Comparison of ENCODE assay signal across 8 cellular contexts in genomic region chr3:160225181-160226025, GRCh38. TPM values are rescaled to one million over a fixed set of nuclear protein-coding genes. Genes with fewer than 3 reads are reported as not detected.
DNase-seq lines count a peak whose midpoint lies in the region; ATAC-seq and TF ChIP-seq lines count a peak whose summit lies in the region.

C3orf80 (plus strand) TSS chr3:160225422; CDS start chr3:160225636, 214 bp downstream.

- H3K4me3 ChIP-seq in WERI-Rb-1 (ENCODE audit: low read depth, low read length) (peak within 1 kb of the TSS; percentile 41), choroid plexus epithelial cell (ENCODE audit: low read depth, low read length) (peak within 1 kb of the TSS; percentile 51), liver (ENCODE audit: low read depth in 1 of 3, low read length in 3 of 3) (peak within 1 kb of the TSS; percentile 57 to 76 (median 61))

- no peak for TF ChIP-seq RAD21 in liver (IDR thresholded peaks at IDR 0.05)

- H3K27ac ChIP-seq in WERI-Rb-1: peak within 1 kb of the TSS; percentile 81
- no peak within 1 kb of the TSS for H3K27ac ChIP-seq in liver (ENCODE audit: low read depth in 1 of 2, low read length in 2 of 2)

- no peak within 1 kb of the TSS for H3K9ac ChIP-seq in liver (ENCODE audit: low read depth in 1 of 2, low read length in 2 of 2)

- ATAC-seq in GM18502 (IDR thresholded peaks at IDR 0.05; ENCODE audit: poor library complexity, unreplicated experiment) (peak; percentile 83), HG02884 (IDR thresholded peaks at IDR 0.05; ENCODE audit: unreplicated experiment) (peak; percentile 75)

- no peaks in the 10 kb centered on the region for H3K36me3 ChIP-seq in WERI-Rb-1
- no peaks in the 10 kb centered on the region for H3K36me3 ChIP-seq in liver (ENCODE audit: control insufficient read depth in 4 of 4, insufficient read depth in 3 of 4, low read depth in 1 of 4, low read length in 3 of 4)

- TF ChIP-seq CTCF in WERI-Rb-1 (IDR thresholded peaks at IDR 0.05; ENCODE audit: low read depth, low read length) (peak; percentile 43), choroid plexus epithelial cell (conservative IDR thresholded peaks at IDR 0.05; ENCODE audit: low read depth, low read length) (no peak), liver (IDR thresholded peaks at IDR 0.05; ENCODE audit: low read depth, low read length, missing input control) (no peak)

- H3K27me3 ChIP-seq in WERI-Rb-1 (ENCODE audit: insufficient read depth, low read depth, severe bottlenecking): peaks cover 4% of the 10 kb centered on the region
- peaks cover 0 to 12% (median 2%) of the 10 kb centered on the region in 4 donors for H3K27me3 ChIP-seq in liver (ENCODE audit: control insufficient read depth in 4 of 4, insufficient read depth in 4 of 4, low read length in 3 of 4)

- H3K9me3 ChIP-seq in WERI-Rb-1 (ENCODE audit: severe bottlenecking) (no peaks in the 10 kb centered on the region), liver (ENCODE audit: control insufficient read depth in 4 of 4, low read length in 3 of 4) (no peaks in the 10 kb centered on the region)

- under 1% methylated on average over 103 of the region's 103 CpGs for WGBS in liver

- H3K4me1 ChIP-seq in liver (ENCODE audit: control insufficient read depth in 4 of 4, insufficient read depth in 4 of 4, low read length in 3 of 4): peaks cover 13 to 23% (median 17%) of the 10 kb centered on the region in 4 donors

- peak; percentile 9 for DNase-seq in A172 (ENCODE audit: low spot score)
- peak; percentile 89 for DNase-seq in NCI-H146 (lab: John Stamatoyannopoulos, UW)
- peak; percentile 87 for DNase-seq in WERI-Rb-1
- DNase-seq in choroid plexus epithelial cell (ENCODE audit: low read depth): peak; percentile 27
- DNase-seq in stimulated activated CD4-positive, alpha-beta T cell treated with anti-CD3 and anti-CD28 coated beads, TNF-alpha, amount 100 ng/mL, for 24 hours (ENCODE audit: low read depth in 3 of 3): peak in 2 of 3 experiments; percentile 9 to 49

TF ChIP-seq in liver, 16 proteins besides CTCF, POLR2A, EP300 and RAD21:
- no peak for TF ChIP-seq EGR1 (IDR thresholded peaks at IDR 0.05; ENCODE audit: low read depth in 2 of 2)
- TF ChIP-seq TAF1 (conservative IDR thresholded peaks at IDR 0.05): no peak
- no peak for TF ChIP-seq NR2F2 (IDR thresholded peaks at IDR 0.05)
- no peak for TF ChIP-seq RXRA (IDR thresholded peaks at IDR 0.05)
- TF ChIP-seq REST (IDR thresholded peaks at IDR 0.05): no peak
- TF ChIP-seq SP1 (IDR thresholded peaks at IDR 0.05): no peak
- TF ChIP-seq HNF4G (IDR thresholded peaks at IDR 0.05): no peak
- TF ChIP-seq YY1 (IDR thresholded peaks at IDR 0.05): no peak
- TF ChIP-seq ZBTB33 (IDR thresholded peaks at IDR 0.05): no peak
- no peak for TF ChIP-seq GABPA (IDR thresholded peaks at IDR 0.05 in 1 of 2, conservative IDR thresholded peaks at IDR 0.05 in 1 of 2)
- TF ChIP-seq HNF4A (conservative IDR thresholded peaks at IDR 0.05): no peak
- no peak for TF ChIP-seq JUND (IDR thresholded peaks at IDR 0.05)
- no peak for TF ChIP-seq FOXA1 (IDR thresholded peaks at IDR 0.05)
- no peak for TF ChIP-seq MAX (IDR thresholded peaks at IDR 0.05)

RNA-seq across cellular contexts. Expression of gene C3orf80, which starts in this region (rescaled TPM):
- total RNA-seq in A172 (2014; rRNA removed; shearing (Covaris generic)): 0.05 TPM in 1 of 2 replicates, not detected in the other
- total RNA-seq in liver: 1 to 10 TPM in 1 of 2 donors, under 1 TPM in 1; 0.47 to 1.4 TPM
- polyA plus RNA-seq in liver: under 1 TPM; 0.46 to 0.53 TPM

Comparison
In these comparisons a context has a peak if more than half of its experiments do, and no peak if none do; other contexts are left out.
1. Peak in DNase-seq in A172; RNA of the gene not detected or under 1 TPM.
2. DNase-seq: peak in every context shown above with its lines; median percentile 89 in NCI-H146; 87 in WERI-Rb-1; 29 in stimulated activated CD4-positive, alpha-beta T cell treated with anti-CD3 and anti-CD28 coated beads, TNF-alpha, amount 100 ng/mL, for 24 hours; 27 in choroid plexus epithelial cell; 9 in A172.